1 cellular context compared by ENCODE assay signal in the genomic region with DNA sequence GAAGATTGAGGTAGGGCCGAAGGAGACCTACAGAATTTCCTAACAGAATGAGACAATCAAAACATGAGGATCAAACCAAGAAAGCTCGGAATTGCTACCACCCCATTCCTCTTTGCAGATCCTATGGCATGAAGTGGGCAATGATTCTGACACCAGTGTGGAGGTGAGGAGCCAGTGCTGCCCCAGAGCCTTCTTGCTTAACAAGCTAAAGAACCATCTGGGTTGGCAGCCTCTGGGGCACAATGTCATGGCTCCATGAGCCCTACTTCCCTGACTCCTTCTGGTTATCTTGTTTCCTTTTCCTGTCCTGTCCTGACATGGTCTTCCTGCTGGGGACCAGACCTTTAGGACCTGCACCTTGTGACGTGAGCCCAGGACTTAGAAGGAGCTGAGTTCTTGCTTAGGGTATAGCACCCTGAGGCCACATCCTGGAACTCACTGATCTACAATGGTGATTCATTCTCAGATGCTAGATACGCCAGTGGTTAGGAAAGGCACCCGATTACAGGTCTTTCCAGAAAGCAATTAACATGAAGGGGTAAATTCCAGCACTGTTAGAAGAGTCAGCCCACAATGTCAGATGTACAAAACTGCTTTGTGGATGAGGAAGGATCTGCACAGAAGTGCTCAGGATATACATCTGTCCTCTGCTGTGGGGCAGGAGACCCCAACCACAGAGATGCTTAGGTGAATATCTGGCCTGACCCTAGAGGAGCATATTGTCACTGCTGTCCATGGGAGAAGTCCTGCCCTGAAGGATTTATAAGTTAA.
TF ChIP-seq lines count a peak whose summit lies in the region.

No MANE protein-coding gene starts in this region.

TF ChIP-seq in endothelial cell of umbilical vein, 7 proteins besides CTCF, POLR2A, EP300 and RAD21:
- TF ChIP-seq POLR2AphosphoS5 (IDR thresholded peaks at IDR 0.05; ENCODE audit: insufficient read depth, low read depth, low read length): peak; percentile 27
- peak; percentile 56 for TF ChIP-seq GATA2 (IDR thresholded peaks at IDR 0.05; ENCODE audit: insufficient read depth, insufficient read length, low read depth, low read length)
- TF ChIP-seq, protein P1, sequence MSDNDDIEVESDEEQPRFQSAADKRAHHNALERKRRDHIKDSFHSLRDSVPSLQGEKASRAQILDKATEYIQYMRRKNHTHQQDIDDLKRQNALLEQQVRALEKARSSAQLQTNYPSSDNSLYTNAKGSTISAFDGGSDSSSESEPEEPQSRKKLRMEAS (IDR thresholded peaks at IDR 0.05; ENCODE audit: insufficient read depth, insufficient read length): no peak
- TF ChIP-seq JUN (IDR thresholded peaks at IDR 0.05; ENCODE audit: borderline replicate concordance, insufficient read depth, insufficient read length, low read depth): no peak
- peak; percentile 30 for TF ChIP-seq FOS (IDR thresholded peaks at IDR 0.05; ENCODE audit: borderline replicate concordance, insufficient read depth, low read length)
- TF ChIP-seq EZH2 (IDR thresholded peaks at IDR 0.05; ENCODE audit: borderline replicate concordance, low read depth, low read length, severe bottlenecking): no peak
- no peak for TF ChIP-seq MYC (IDR thresholded peaks at IDR 0.05; ENCODE audit: low read depth, low read length)
